Comparison of ENCODE assay signal across 8 cellular contexts in genomic region chr16:30526823-30527634, GRCh38. TPM values are rescaled to one million over a fixed set of nuclear protein-coding genes. Genes with fewer than 3 reads are reported as not detected.
A peak's percentile ranks its signal among the peaks of the same experiment; 100 is the strongest.
DNase-seq lines count a peak whose midpoint lies in the region; ATAC-seq, FAIRE-seq and TF ChIP-seq lines count a peak whose summit lies in the region.

No MANE protein-coding gene starts in this region.

- peak overlapping the region; percentile 89 for H3K4me3 Mint-ChIP-seq in T-helper 17 cell

- TF ChIP-seq CTCF in right atrium auricular region (IDR thresholded peaks at IDR 0.05) (peak in 1 of 2 donors; percentile 16), psoas muscle (IDR thresholded peaks at IDR 0.05) (peak; percentile 32)

- ATAC-seq in GM18498 (IDR thresholded peaks at IDR 0.05; ENCODE audit: unreplicated experiment) (peak; percentile 79), HG02885 (IDR thresholded peaks at IDR 0.05; ENCODE audit: poor library complexity, unreplicated experiment) (peak; percentile 82), T-helper 17 cell (peak; percentile 73), psoas muscle (peak; percentile 91 to 93 (median 92))

- H3K4me3 ChIP-seq in right atrium auricular region: peak overlapping the region; percentile 72 to 97
- H3K4me3 ChIP-seq in psoas muscle: peak overlapping the region; percentile 93

- H3K9me3 ChIP-seq in T-helper 17 cell (ENCODE audit: control insufficient read depth, low read length, poor library complexity, severe bottlenecking): no peaks in the 10 kb centered on the region
- no peaks in the 10 kb centered on the region for H3K9me3 ChIP-seq in right atrium auricular region
- H3K9me3 ChIP-seq in psoas muscle: no peaks in the 10 kb centered on the region

- 0 to 1% (median 1%) methylated on average over 61 to 79 of the region's 79 CpGs for WGBS in psoas muscle, 3 donors

- H3K27ac ChIP-seq in angular gyrus (ENCODE audit: low read depth, low read length): peak overlapping the region; percentile 97
- peak overlapping the region; percentile 99 for H3K27ac ChIP-seq in right atrium auricular region
- peak overlapping the region; percentile 99 for H3K27ac ChIP-seq in psoas muscle

- H3K36me3 Mint-ChIP-seq in T-helper 17 cell (ENCODE audit: low read depth): peaks cover 3% of the 10 kb centered on the region

- peak; percentile 40 for FAIRE-seq in urothelium cell line (lab: Jason Lieb, UNC)

- DNase-seq in NCI-H1694 treated with DMSO at 0.1 percent for 48 hours (lab: John Stamatoyannopoulos, UW) (peak; percentile 90), T-helper 17 cell (peak; percentile 60 to 86 (median 83)), right atrium auricular region (ENCODE audit: low spot score) (peak; percentile 98), psoas muscle (peak; percentile 99), urothelium cell line (ENCODE audit: low spot score) (peak; percentile 96)

- H3K27me3 Mint-ChIP-seq in T-helper 17 cell: no peaks in the 10 kb centered on the region

- H3K36me3 ChIP-seq in right atrium auricular region (peaks cover 8% of the 10 kb centered on the region), psoas muscle (ENCODE audit: insufficient read depth in 1 of 2, low read depth in 1 of 2) (peaks cover 4 to 28% of the 10 kb centered on the region in 2 donors)

- H3K27ac Mint-ChIP-seq in T-helper 17 cell: peak overlapping the region; percentile 85

- H3K4me1 Mint-ChIP-seq in T-helper 17 cell: peaks cover 28% of the 10 kb centered on the region

- intact Hi-C loops in psoas muscle (cut with DNase I): loop anchor here (1.0 to 5.0 kb wide), 4 partner anchors 45 to 130 kb away; partner anchors contain the start of genes SEPHS2 (in 2 of the 2), FBRS (in 1 of the 2) and ZNF688 (in 1 of the 2)

- H3K27me3 ChIP-seq in right atrium auricular region (no peaks in the 10 kb centered on the region), psoas muscle (ENCODE audit: insufficient read depth in 3 of 3, low read length in 2 of 3) (no peaks in the 10 kb centered on the region)

- H3K4me1 ChIP-seq in right atrium auricular region (peaks cover 0 to 33% of the 10 kb centered on the region in 2 donors), psoas muscle (peaks cover 17% of the 10 kb centered on the region)

RNA-seq across cellular contexts. Expression of gene ZNF768, which starts 0.7 kb away (rescaled TPM):
- total RNA-seq in T-helper 17 cell (1 to 10 TPM; 5.1 to 5.3 TPM), right atrium auricular region (10 to 100 TPM; 41.1 to 51.4 TPM), psoas muscle (10 to 100 TPM; 54.5 to 67.2 (median 60.2) TPM)
- 100 to 1,000 TPM in 1 of 3 donors, 10 to 100 TPM in 2; 49.0 to 125 (median 91.2) TPM for polyA plus RNA-seq in psoas muscle

RNA-seq across cellular contexts. Expression of gene ZNF747, which starts 7.6 kb away (rescaled TPM):
- 1 to 10 TPM; 7.6 TPM for total RNA-seq in T-helper 17 cell
- 10 to 100 TPM; 13.3 to 16.2 TPM for total RNA-seq in right atrium auricular region
- total RNA-seq in psoas muscle: 10 to 100 TPM in 1 of 4 donors, 1 to 10 TPM in 3; 6.4 to 16.4 (median 8.9) TPM
- 10 to 100 TPM in 1 of 3 donors, 1 to 10 TPM in 2; 6.8 to 16.3 (median 7.9) TPM for polyA plus RNA-seq in psoas muscle

RNA-seq across cellular contexts. Expression of gene ZNF764, which starts 31.1 kb away (rescaled TPM):
- total RNA-seq in T-helper 17 cell (10 to 100 TPM; 19.5 to 21.4 TPM), right atrium auricular region (10 to 100 TPM; 12.0 to 16.9 TPM), psoas muscle (1 to 10 TPM; 2.7 to 8.7 (median 5.2) TPM)
- 1 to 10 TPM; 1.9 to 5.1 (median 3.0) TPM for polyA plus RNA-seq in psoas muscle

RNA-seq across cellular contexts. Expression of gene ZNF688, which starts 44.5 kb away (rescaled TPM):
- 10 to 100 TPM; 11.4 to 14.0 TPM for total RNA-seq in T-helper 17 cell
- 10 to 100 TPM in 1 of 2 donors, 1 to 10 TPM in 1; 9.6 to 13.5 TPM for total RNA-seq in right atrium auricular region
- total RNA-seq in psoas muscle: 10 to 100 TPM; 11.7 to 21.2 (median 16.5) TPM
- 10 to 100 TPM; 11.1 to 15.6 (median 13.5) TPM for polyA plus RNA-seq in psoas muscle

RNA-seq across cellular contexts. Expression of gene ITGAL, which starts 54.5 kb away (rescaled TPM):
- 100 to 1,000 TPM; 322 to 338 TPM for total RNA-seq in T-helper 17 cell
- total RNA-seq in right atrium auricular region: 1 to 10 TPM; 2.0 to 2.6 TPM
- 1 to 10 TPM; 1.1 to 3.0 (median 2.3) TPM for total RNA-seq in psoas muscle
- under 1 TPM; 0.21 to 0.29 (median 0.27) TPM for polyA plus RNA-seq in psoas muscle

Comparison
In these comparisons a context has a peak if more than half of its experiments do, and no peak if none do; other contexts are left out.
1. Peak in every context shown above with its lines: DNase-seq, ATAC-seq, H3K4me3 ChIP-seq and H3K27ac ChIP-seq.
2. RNA of gene ZNF768, which starts 0.7 kb away (total RNA-seq): 54.5 to 67.2 TPM in psoas muscle and 41.1 to 51.4 TPM in right atrium auricular region; 5.1 to 5.3 TPM in T-helper 17 cell; every median in the first group is over 4 times any median in the second.